Comparison of ENCODE assay signal across 8 cellular contexts in the genomic region with DNA sequence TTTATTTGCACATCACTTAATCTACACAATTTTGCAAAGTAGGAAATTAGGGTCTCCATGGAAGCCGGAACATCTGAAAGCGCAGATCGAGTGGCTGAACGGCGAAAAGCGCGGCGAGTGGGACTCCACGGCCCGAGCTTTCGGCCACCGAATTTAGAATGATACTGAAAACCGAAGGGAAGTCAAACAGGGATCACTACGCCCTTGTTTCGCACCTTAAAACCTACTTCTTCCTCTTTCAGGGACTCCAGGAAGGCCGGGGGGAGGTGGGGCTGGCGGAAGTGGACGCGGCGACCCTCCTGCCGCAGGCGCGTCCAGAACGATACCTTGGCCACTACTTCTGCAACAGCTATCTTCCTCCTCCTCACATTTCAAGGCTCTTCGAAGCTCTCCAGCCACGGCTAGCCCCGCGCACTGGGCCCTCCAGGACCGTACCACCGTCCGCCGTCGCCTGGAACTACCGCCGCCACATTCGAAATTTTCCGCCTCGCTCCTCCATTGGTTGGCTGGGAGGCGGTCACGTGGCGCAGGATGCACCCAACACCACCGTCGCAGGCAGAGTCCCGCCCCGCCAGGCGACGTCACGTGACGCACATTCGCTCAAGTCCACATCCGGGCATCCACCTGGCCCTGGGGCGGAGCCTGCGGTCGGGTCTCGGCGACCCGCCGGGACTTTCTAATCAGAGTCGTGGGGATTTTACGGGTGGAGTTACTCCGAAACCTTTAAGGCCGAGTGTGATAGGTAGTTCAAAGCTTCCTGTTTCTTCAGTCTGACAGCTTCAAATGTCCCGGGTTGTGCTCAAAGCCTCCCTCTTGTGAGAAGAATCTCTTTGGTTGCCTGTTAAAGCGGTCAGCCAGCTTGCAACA. TPM values are rescaled to one million over a fixed set of nuclear protein-coding genes. Genes with fewer than 3 reads are reported as not detected.
DNase-seq lines count a peak whose midpoint lies in the region; ATAC-seq and TF ChIP-seq lines count a peak whose summit lies in the region.

A gene (minus strand): TSS at position 474 of the 867 bp plus-strand sequence. CDS start 2,179 bp downstream, outside the sequence.

- no peaks in the 10 kb centered on the region for H3F3A ChIP-seq in GM23338 (replicated peaks; ENCODE audit: low read depth)

- H3K27me3 Mint-ChIP-seq in GM23338 (ENCODE audit: insufficient read depth, low read depth, poor library complexity), result no peaks in the 10 kb centered on the region
- H3K27me3 Mint-ChIP-seq in activated T-helper 1 cell treated with anti-CD3 and anti-CD28 coated beads, Interleukin-12 subunit alpha, Interleukin-12 subunit beta, Interleukin-2, Interleukin-4 antibody, amounts not matched to agents 30 ng/mL and 10 ng/mL and 1 ng/mL, durations not matched to agents 14 hours and 24 hours and 36 hours (ENCODE audit: insufficient read depth), result no peaks in the 10 kb centered on the region
- peaks cover 0 to 2% (median 0%) of the 10 kb centered on the region in 5 donors for H3K27me3 Mint-ChIP-seq in naive thymus-derived CD4-positive, alpha-beta T cell
- no peaks in the 10 kb centered on the region for H3K27me3 Mint-ChIP-seq in stimulated activated naive B cell treated with anti-CD40 and anti-IgM and Interleukin-4, amounts not matched to agents 10 μg/mL and 1 μg/mL and 100 μg/mL, for 72 hours

- H3K9me3 Mint-ChIP-seq in GM23338, result no peaks in the 10 kb centered on the region
- no peaks in the 10 kb centered on the region for H3K9me3 Mint-ChIP-seq in activated T-helper 1 cell treated with anti-CD3 and anti-CD28 coated beads, Interleukin-12 subunit alpha, Interleukin-12 subunit beta, Interleukin-2, Interleukin-4 antibody, amounts not matched to agents 30 ng/mL and 10 ng/mL and 1 ng/mL, durations not matched to agents 14 hours and 24 hours and 36 hours
- no peaks in the 10 kb centered on the region for H3K9me3 Mint-ChIP-seq in naive thymus-derived CD4-positive, alpha-beta T cell
- H3K9me3 Mint-ChIP-seq in stimulated activated naive B cell treated with anti-CD40 and anti-IgM and Interleukin-4, amounts not matched to agents 10 μg/mL and 1 μg/mL and 100 μg/mL, for 72 hours, result no peaks in the 10 kb centered on the region

- H3K27me3 ChIP-seq in GM23338 (ENCODE audit: insufficient read depth), result no peaks in the 10 kb centered on the region
- H3K27me3 ChIP-seq in naive thymus-derived CD4-positive, alpha-beta T cell (ENCODE audit: control insufficient read depth in 2 of 2, insufficient read depth in 2 of 2, low read length in 2 of 2), result no peaks in the 10 kb centered on the region

- H3K36me3 ChIP-seq in GM23338 (ENCODE audit: insufficient read depth), result peaks cover 24% of the 10 kb centered on the region
- H3K36me3 ChIP-seq in naive thymus-derived CD4-positive, alpha-beta T cell (ENCODE audit: control insufficient read depth in 2 of 3, insufficient read depth in 3 of 3, low read length in 3 of 3), result no peaks in the 10 kb centered on the region

- H3K4me3 ChIP-seq in GM23338 (peak within 1 kb of the TSS; percentile 99), fibroblast of mammary gland (ENCODE audit: control insufficient read depth, low read depth, low read length) (peak within 1 kb of the TSS; percentile 81)
- peak within 1 kb of the TSS; percentile 68 for H3K4me3 ChIP-seq in naive thymus-derived CD4-positive, alpha-beta T cell (ENCODE audit: low read length)

- DNase-seq in Daoy (ENCODE audit: low read depth), result peak; percentile 98
- peak; percentile 99 for DNase-seq in GM23338 (ENCODE audit: low spot score)
- DNase-seq in LHCN-M2 (ENCODE audit: low read depth), result peak; percentile 96
- DNase-seq in RPMI7951 (ENCODE audit: low read depth), result peak; percentile 97
- DNase-seq in activated T-helper 1 cell treated with anti-CD3 and anti-CD28 coated beads, Interleukin-12 subunit alpha, Interleukin-12 subunit beta, Interleukin-2, Interleukin-4 antibody, amounts not matched to agents 30 ng/mL and 10 ng/mL and 1 ng/mL, durations not matched to agents 14 hours and 24 hours and 36 hours (ENCODE audit: low spot score), result peak; percentile 100
- DNase-seq in fibroblast of mammary gland (ENCODE audit: low read depth), result peak; percentile 96
- DNase-seq in naive thymus-derived CD4-positive, alpha-beta T cell, result peak; percentile 98 to 100 (median 99)
- peak; percentile 100 for DNase-seq in stimulated activated naive B cell treated with anti-CD40 and anti-IgM and Interleukin-4, amounts not matched to agents 10 μg/mL and 1 μg/mL and 100 μg/mL, for 72 hours

- no peaks in the 10 kb centered on the region for H4K20me1 ChIP-seq in GM23338 (replicated peaks; ENCODE audit: insufficient read depth)

- POLR2A ChIA-PET in naive thymus-derived CD4-positive, alpha-beta T cell (lab: Charles Lee), result interaction anchor here (0.7 to 2.8 kb wide), 6 partner anchors 10 to 238 kb away, joined by 3 to 13 read pairs (median 4); no protein-coding TSS in a partner anchor

- peak; percentile 96 for ATAC-seq in GM23338
- ATAC-seq in naive thymus-derived CD4-positive, alpha-beta T cell, result peak; percentile 95
- ATAC-seq in stimulated activated naive B cell treated with anti-CD40 and anti-IgM and Interleukin-4, amounts not matched to agents 10 μg/mL and 1 μg/mL and 100 μg/mL, for 72 hours (replicated peaks), result peak; percentile 95 to 97

- H3K4me1 Mint-ChIP-seq in GM23338, result peaks cover 6% of the 10 kb centered on the region; the same call in 2 of the 3 replicates
- no peaks in the 10 kb centered on the region for H3K4me1 Mint-ChIP-seq in activated T-helper 1 cell treated with anti-CD3 and anti-CD28 coated beads, Interleukin-12 subunit alpha, Interleukin-12 subunit beta, Interleukin-2, Interleukin-4 antibody, amounts not matched to agents 30 ng/mL and 10 ng/mL and 1 ng/mL, durations not matched to agents 14 hours and 24 hours and 36 hours (ENCODE audit: low read depth)
- H3K4me1 Mint-ChIP-seq in naive thymus-derived CD4-positive, alpha-beta T cell, result peaks cover 0 to 25% (median 4%) of the 10 kb centered on the region in 7 donors
- H3K4me1 Mint-ChIP-seq in stimulated activated naive B cell treated with anti-CD40 and anti-IgM and Interleukin-4, amounts not matched to agents 10 μg/mL and 1 μg/mL and 100 μg/mL, for 72 hours, result no peaks in the 10 kb centered on the region

- H3K27ac ChIP-seq in GM23338 (ENCODE audit: low read depth), result peak within 1 kb of the TSS; percentile 91
- peak within 1 kb of the TSS; percentile 93 for H3K27ac ChIP-seq in naive thymus-derived CD4-positive, alpha-beta T cell (ENCODE audit: low read depth, low read length)

- peak within 1 kb of the TSS; percentile 96 for H2AFZ ChIP-seq in GM23338

- CTCF ChIA-PET in naive thymus-derived CD4-positive, alpha-beta T cell (lab: Charles Lee), result interaction anchor here (1.8 kb wide), 1 partner anchor 300 kb away, joined by 4 read pairs; no protein-coding TSS in a partner anchor

- TF ChIP-seq CTCF in GM23338 (conservative IDR thresholded peaks at IDR 0.05; ENCODE audit: low read depth in 2 of 2), result no peak
- TF ChIP-seq CTCF in fibroblast of mammary gland (conservative IDR thresholded peaks at IDR 0.05; ENCODE audit: control insufficient read depth, insufficient read depth, low read depth, low read length), result no peak

- H3K4me3 Mint-ChIP-seq in GM23338, result no peak within 1 kb of the TSS
- no peak within 1 kb of the TSS for H3K4me3 Mint-ChIP-seq in activated T-helper 1 cell treated with anti-CD3 and anti-CD28 coated beads, Interleukin-12 subunit alpha, Interleukin-12 subunit beta, Interleukin-2, Interleukin-4 antibody, amounts not matched to agents 30 ng/mL and 10 ng/mL and 1 ng/mL, durations not matched to agents 14 hours and 24 hours and 36 hours
- no peak within 1 kb of the TSS for H3K4me3 Mint-ChIP-seq in naive thymus-derived CD4-positive, alpha-beta T cell
- no peak within 1 kb of the TSS for H3K4me3 Mint-ChIP-seq in stimulated activated naive B cell treated with anti-CD40 and anti-IgM and Interleukin-4, amounts not matched to agents 10 μg/mL and 1 μg/mL and 100 μg/mL, for 72 hours

- no peaks in the 10 kb centered on the region for H3K9me3 ChIP-seq in naive thymus-derived CD4-positive, alpha-beta T cell (ENCODE audit: control insufficient read depth in 2 of 3, low read length in 3 of 3)

- H3K27ac Mint-ChIP-seq in GM23338, result no peak within 1 kb of the TSS
- H3K27ac Mint-ChIP-seq in activated T-helper 1 cell treated with anti-CD3 and anti-CD28 coated beads, Interleukin-12 subunit alpha, Interleukin-12 subunit beta, Interleukin-2, Interleukin-4 antibody, amounts not matched to agents 30 ng/mL and 10 ng/mL and 1 ng/mL, durations not matched to agents 14 hours and 24 hours and 36 hours, result no peak within 1 kb of the TSS
- H3K27ac Mint-ChIP-seq in naive thymus-derived CD4-positive, alpha-beta T cell, result no peak within 1 kb of the TSS
- H3K27ac Mint-ChIP-seq in stimulated activated naive B cell treated with anti-CD40 and anti-IgM and Interleukin-4, amounts not matched to agents 10 μg/mL and 1 μg/mL and 100 μg/mL, for 72 hours, result no peak within 1 kb of the TSS

- peaks cover 28% of the 10 kb centered on the region for H3K79me2 ChIP-seq in GM23338 (replicated peaks; ENCODE audit: insufficient read depth)

- peaks cover 10% of the 10 kb centered on the region; the same call in 1 of the 2 replicates for H3K4me1 ChIP-seq in GM23338 (ENCODE audit: insufficient read depth)
- H3K4me1 ChIP-seq in naive thymus-derived CD4-positive, alpha-beta T cell (ENCODE audit: control insufficient read depth in 2 of 2, insufficient read depth in 2 of 2, low read length in 2 of 2), result peaks cover 16 to 17% of the 10 kb centered on the region in 2 donors

- H3K4me2 ChIP-seq in GM23338, result peak within 1 kb of the TSS; percentile 97

- no peaks in the 10 kb centered on the region for H3K9me2 ChIP-seq in GM23338 (ENCODE audit: insufficient read depth)

- H3K36me3 Mint-ChIP-seq in GM23338 (ENCODE audit: low read depth), result peaks cover 25% of the 10 kb centered on the region
- H3K36me3 Mint-ChIP-seq in activated T-helper 1 cell treated with anti-CD3 and anti-CD28 coated beads, Interleukin-12 subunit alpha, Interleukin-12 subunit beta, Interleukin-2, Interleukin-4 antibody, amounts not matched to agents 30 ng/mL and 10 ng/mL and 1 ng/mL, durations not matched to agents 14 hours and 24 hours and 36 hours (ENCODE audit: low read depth), result peaks cover 13% of the 10 kb centered on the region
- peaks cover 0 to 14% (median 0%) of the 10 kb centered on the region in 5 donors for H3K36me3 Mint-ChIP-seq in naive thymus-derived CD4-positive, alpha-beta T cell
- peaks cover 4 to 5% of the 10 kb centered on the region in 2 donors for H3K36me3 Mint-ChIP-seq in stimulated activated naive B cell treated with anti-CD40 and anti-IgM and Interleukin-4, amounts not matched to agents 10 μg/mL and 1 μg/mL and 100 μg/mL, for 72 hours

- intact Hi-C loops in activated T-helper 1 cell treated with anti-CD3 and anti-CD28 coated beads, Interleukin-12 subunit alpha, Interleukin-12 subunit beta, Interleukin-2, Interleukin-4 antibody, amounts not matched to agents 30 ng/mL and 10 ng/mL and 1 ng/mL, durations not matched to agents 14 hours and 24 hours and 36 hours (cut with micrococcal nuclease), result loop anchor here (1.0 to 10.0 kb wide), 7 partner anchors 82 to 1441 kb away; a partner anchor contains a TSS
- intact Hi-C loops in naive thymus-derived CD4-positive, alpha-beta T cell (cut with micrococcal nuclease), result loop anchor here (1.0 to 10.0 kb wide), 10 partner anchors 9 to 1081 kb away; a partner anchor contains a TSS

RNA-seq across cellular contexts. Expression of the gene that starts here (rescaled TPM):
- 13.3 and 14.6 TPM in 2 replicates for total RNA-seq in Daoy (2014; rRNA removed; shearing (Covaris generic))
- 31.8 and 33.0 TPM in 2 replicates for total RNA-seq in GM23338 (2014; rRNA removed; shearing (Covaris generic))
- polyA plus RNA-seq in GM23338 (2016; fragmentation: Nextera tagmentation; extraction: Ambion mirVana), result 95.0 and 128 TPM in 2 replicates
- total RNA-seq in LHCN-M2 (2014; rRNA removed), result 19.3 and 20.0 TPM in 2 replicates
- 4.8 TPM for polyA plus RNA-seq in LHCN-M2 (2012)
- total RNA-seq in RPMI7951 (2014; rRNA removed; shearing (Covaris generic)), result 26.0 and 33.8 TPM in 2 replicates
- total RNA-seq in activated T-helper 1 cell treated with anti-CD3 and anti-CD28 coated beads, Interleukin-12 subunit alpha, Interleukin-12 subunit beta, Interleukin-2, Interleukin-4 antibody, amounts not matched to agents 30 ng/mL and 10 ng/mL and 1 ng/mL, durations not matched to agents 14 hours and 24 hours and 36 hours, result 17.8 and 18.3 TPM in 2 replicates
- total RNA-seq in naive thymus-derived CD4-positive, alpha-beta T cell, result 10 to 100 TPM in 1 of 5 experiments, 1 to 10 TPM in 1, under 1 TPM in 3; 0.44 to 25.0 (median 0.89) TPM
- polyA plus RNA-seq in naive thymus-derived CD4-positive, alpha-beta T cell, result under 1 TPM; 0.51 to 0.54 TPM

Comparison
In these comparisons a context has a peak if more than half of its experiments do, and no peak if none do; other contexts are left out.
1. Peak in every context shown above with its lines: DNase-seq, ATAC-seq, H3K4me3 ChIP-seq and H3K27ac ChIP-seq.
2. RNA of the gene that starts here (polyA plus RNA-seq): 95.0 to 128 TPM in GM23338; 0.51 to 0.54 TPM in naive thymus-derived CD4-positive, alpha-beta T cell; every median in the first group is over 10 times any median in the second.